Comparison of ENCODE assay signal across 7 cellular contexts in genomic region chr18:35504996-35505395, GRCh38.
"Had no signal": no experiment of that assay in that cellular context is flagged by ENCODE, and none has a peak within 500 bp of the region (broad histone marks: within the 10 kb centered on the region; RNA-seq: fewer than 3 reads in every experiment).

No MANE protein-coding gene starts in this region.

- DNase-seq: H9, HCEC 1CT, KG1 had no signal

- H3K4me2 ChIP-seq: GM23338 had no signal

- H3K27ac ChIP-seq: HL-60 had no signal

- ATAC-seq: GM23338, HepG2 had no signal

- H2AFZ ChIP-seq: GM23338 had no signal

- H3K4me3 Mint-ChIP-seq: GM23338, H9, IgD-negative memory B cell had no signal

- H3K27ac Mint-ChIP-seq: GM23338, H9, IgD-negative memory B cell had no signal

- H3K4me3 ChIP-seq: GM23338 had no signal

- H3K9me3 Mint-ChIP-seq: GM23338, H9, IgD-negative memory B cell had no signal

- H3K27me3 Mint-ChIP-seq: IgD-negative memory B cell had no signal
